Comparison of ENCODE assay signal across 9 cellular contexts in genomic region chr14:34665785-34666425, GRCh38. TPM values are rescaled to one million over a fixed set of nuclear protein-coding genes. Genes with fewer than 3 reads are reported as not detected.
DNase-seq lines count a peak whose midpoint lies in the region; ATAC-seq and TF ChIP-seq lines count a peak whose summit lies in the region.
"Had no signal": no experiment of that assay in that cellular context is flagged by ENCODE, and none has a peak within 500 bp of the region (broad histone marks: within the 10 kb centered on the region; RNA-seq: fewer than 3 reads in every experiment).

No MANE protein-coding gene starts in this region.

- H2BK5ac ChIP-seq in mesenchymal stem cell (ENCODE audit: low read depth, low read length, poor library complexity, severe bottlenecking), result peak overlapping the region; percentile 1

- H2AK5ac ChIP-seq in mesenchymal stem cell (ENCODE audit: low read length, severe bottlenecking), result peak overlapping the region; percentile 94

- no peak overlapping the region for H3K14ac ChIP-seq in mesenchymal stem cell (ENCODE audit: low read length in 2 of 2)

- no peaks in the 10 kb centered on the region for H3K9me3 ChIP-seq in body of pancreas
- no peaks in the 10 kb centered on the region for H3K9me3 ChIP-seq in mesenchymal stem cell (ENCODE audit: control insufficient read depth, low read length)

- WGBS in body of pancreas, 2 donors, result 39 to 40% methylated on average over 2 of the region's 2 CpGs
- 0% methylated on average over 2 of the region's 2 CpGs for WGBS in mesenchymal stem cell

- no peak for TF ChIP-seq POLR2A in body of pancreas (IDR thresholded peaks at IDR 0.05)

- ATAC-seq in body of pancreas (no peak), GM21528 (IDR thresholded peaks at IDR 0.05; ENCODE audit: low FRiP score, unreplicated experiment) (no peak)

- no peak overlapping the region for H4K8ac ChIP-seq in mesenchymal stem cell (ENCODE audit: low read length)

- H3K23ac ChIP-seq in mesenchymal stem cell (ENCODE audit: low read length in 2 of 2), result no peak overlapping the region

- H3K9ac ChIP-seq in mesenchymal stem cell (ENCODE audit: low read length), result no peak overlapping the region

- H3K4ac ChIP-seq in mesenchymal stem cell (ENCODE audit: low read depth in 1 of 2, low read length in 2 of 2), result no peak overlapping the region

- no peaks in the 10 kb centered on the region for H3K79me1 ChIP-seq in mesenchymal stem cell (replicated peaks; ENCODE audit: low read length, poor library complexity, severe bottlenecking)

- no peak overlapping the region for H2BK15ac ChIP-seq in mesenchymal stem cell (ENCODE audit: low read depth, poor library complexity, severe bottlenecking)

- intact Hi-C loops in body of pancreas (cut with DNase I), result no loop called here

- H4K91ac ChIP-seq in mesenchymal stem cell (ENCODE audit: low read length), result no peak overlapping the region

- H2BK120ac ChIP-seq in mesenchymal stem cell (ENCODE audit: low read depth, low read length), result no peak overlapping the region

- no peak overlapping the region for H3K4me3 ChIP-seq in body of pancreas
- no peak overlapping the region for H3K4me3 ChIP-seq in mesenchymal stem cell (ENCODE audit: insufficient read depth in 1 of 2, low read depth in 1 of 2, low read length in 2 of 2)

- TF ChIP-seq CTCF in body of pancreas (IDR thresholded peaks at IDR 0.05), result no peak

- no peak overlapping the region for H3K18ac ChIP-seq in mesenchymal stem cell (ENCODE audit: low read depth in 1 of 2, low read length in 2 of 2)

- no peaks in the 10 kb centered on the region for H3K27me3 ChIP-seq in body of pancreas
- H3K27me3 ChIP-seq in mesenchymal stem cell (ENCODE audit: control insufficient read depth in 1 of 2, insufficient read depth in 1 of 2, low read length in 2 of 2), result no peaks in the 10 kb centered on the region

- H2BK12ac ChIP-seq in mesenchymal stem cell (ENCODE audit: low read length in 2 of 2), result no peak overlapping the region

- H3K36me3 ChIP-seq in body of pancreas (replicated peaks in 1 of 2; ENCODE audit: insufficient read depth in 1 of 2, low read depth in 2 of 2) (no peaks in the 10 kb centered on the region), mesenchymal stem cell (ENCODE audit: control insufficient read depth in 1 of 2, insufficient read depth in 2 of 2, low read depth in 1 of 2, low read length in 2 of 2) (no peaks in the 10 kb centered on the region)

- no peaks in the 10 kb centered on the region for H3K4me1 ChIP-seq in body of pancreas
- H3K4me1 ChIP-seq in mesenchymal stem cell (ENCODE audit: control insufficient read depth, insufficient read depth, low read depth, low read length), result peaks cover 4% of the 10 kb centered on the region

- H3K27ac ChIP-seq in body of pancreas (peak overlapping the region in 1 of 4 donors; percentile 39), mesenchymal stem cell (ENCODE audit: low read length, poor library complexity, severe bottlenecking) (peak overlapping the region; percentile 70)

- no peak overlapping the region for H3K4me2 ChIP-seq in mesenchymal stem cell (ENCODE audit: low read length, poor library complexity, severe bottlenecking)

- no peak overlapping the region for H2AFZ ChIP-seq in mesenchymal stem cell (ENCODE audit: low read depth, low read length)

- DNase-seq in COLO829 (ENCODE audit: low spot score) (peak; percentile 27), M059J (ENCODE audit: low read depth) (peak; percentile 85), body of pancreas (peak in 3 of 4 donors; percentile 7 to 70 (median 13)), mesenchymal stem cell (peak; percentile 81), NCI-H2081 treated with DMSO at 0.1 percent for 48 hours (lab: John Stamatoyannopoulos, UW) (no peak), GOT3 (lab: John Stamatoyannopoulos, UW) (no peak), NCI-H1092 treated with DMSO at 0.1 percent for 48 hours (lab: John Stamatoyannopoulos, UW) (no peak)
- DNase-seq: NCI-H2171 had no signal

RNA-seq across cellular contexts. Expression of gene SNX6, which starts 36.0 kb away (rescaled TPM):
- total RNA-seq in M059J (2014; rRNA removed; shearing (Covaris generic)), result 188 and 396 TPM in 2 replicates
- 10 to 100 TPM; 28.8 to 41.2 TPM for total RNA-seq in body of pancreas
- 125 TPM for polyA plus RNA-seq in mesenchymal stem cell (2013, experiment 1 of 2)
- 124 TPM for polyA plus RNA-seq in mesenchymal stem cell (2013, experiment 2 of 2)

RNA-seq across cellular contexts. Expression of gene CFL2, which starts 48.5 kb away (rescaled TPM):
- 124 and 164 TPM in 2 replicates for total RNA-seq in M059J (2014; rRNA removed; shearing (Covaris generic))
- 10 to 100 TPM; 10.9 to 32.3 TPM for total RNA-seq in body of pancreas
- 111 TPM for polyA plus RNA-seq in mesenchymal stem cell (2013, experiment 1 of 2)
- polyA plus RNA-seq in mesenchymal stem cell (2013, experiment 2 of 2), result 121 TPM

Comparison
In these comparisons a context has a peak if more than half of its experiments do, and no peak if none do; other contexts are left out.
1. DNase-seq: peak in COLO829 (single experiment), M059J (single experiment), body of pancreas (3 of 4) and mesenchymal stem cell (single experiment); none in NCI-H2081 treated with DMSO at 0.1 percent for 48 hours (single experiment), GOT3 (single experiment) and NCI-H1092 treated with DMSO at 0.1 percent for 48 hours (single experiment).